8 cellular contexts compared by ENCODE assay signal in genomic region chr10:100970076-100970913, GRCh38. TPM values are rescaled to one million over a fixed set of nuclear protein-coding genes. Genes with fewer than 3 reads are reported as not detected.
DNase-seq lines count a peak whose midpoint lies in the region; ATAC-seq and TF ChIP-seq lines count a peak whose summit lies in the region.

No MANE protein-coding gene starts in this region.

- H3K27me3 ChIP-seq in HUES6 (ENCODE audit: control insufficient read depth, insufficient read depth, low read length), result peaks cover 5% of the 10 kb centered on the region; the same call in 1 of the 2 replicates

- no peak for TF ChIP-seq CTCF in progenitor cell of endocrine pancreas (IDR thresholded peaks at IDR 0.05; ENCODE audit: unreplicated experiment)

- peak overlapping the region; percentile 71 for H3K4me3 ChIP-seq in HUES6 (ENCODE audit: low read depth, low read length)

- peaks cover 26% of the 10 kb centered on the region for H3K4me1 ChIP-seq in HUES6 (ENCODE audit: control insufficient read depth, insufficient read depth, low read length)

- H3K36me3 Mint-ChIP-seq in progenitor cell of endocrine pancreas (ENCODE audit: insufficient read depth), result peaks cover 3% of the 10 kb centered on the region

- peaks cover 31% of the 10 kb centered on the region for H3K4me1 Mint-ChIP-seq in progenitor cell of endocrine pancreas (ENCODE audit: low read depth)

- H3K9me3 ChIP-seq in HUES6 (ENCODE audit: control insufficient read depth, insufficient read depth, low read depth, low read length), result no peaks in the 10 kb centered on the region

- H3K27me3 Mint-ChIP-seq in progenitor cell of endocrine pancreas, result no peaks in the 10 kb centered on the region

- H3K9ac ChIP-seq in HUES6 (ENCODE audit: low read length), result no peak overlapping the region

- H3K27ac Mint-ChIP-seq in progenitor cell of endocrine pancreas, result peak overlapping the region; percentile 95

- H3K27ac ChIP-seq in HUES6 (ENCODE audit: low read depth, low read length), result no peak overlapping the region

- no peaks in the 10 kb centered on the region for H3K9me3 Mint-ChIP-seq in progenitor cell of endocrine pancreas (ENCODE audit: low read depth)

- peak overlapping the region; percentile 79 for H3K4me3 Mint-ChIP-seq in progenitor cell of endocrine pancreas (ENCODE audit: low read depth)

- 0 out of 2 replicates have a peak, but pooled peaks cover 5% of the 10 kb centered on the region for H3K36me3 ChIP-seq in HUES6 (ENCODE audit: control insufficient read depth, insufficient read depth, low read length)

- ATAC-seq in HG02759 (IDR thresholded peaks at IDR 0.05; ENCODE audit: unreplicated experiment) (no peak), GM18519 (IDR thresholded peaks at IDR 0.05; ENCODE audit: low FRiP score, unreplicated experiment) (no peak), GM21717 (IDR thresholded peaks at IDR 0.05; ENCODE audit: unreplicated experiment) (no peak)

- DNase-seq in activated CD8-positive, alpha-beta memory T cell treated with anti-CD3 and anti-CD28 coated beads, Interleukin-2, amount 50 U/mL, for 4 hours, result peak; percentile 45
- DNase-seq in germinal center (ENCODE audit: low spot score) (peak; percentile 62), progenitor cell of endocrine pancreas (ENCODE audit: low spot score, unreplicated experiment) (no peak), islet precursor cell (no peak)

RNA-seq across cellular contexts. Expression of gene SEMA4G, which starts 1.0 kb away (rescaled TPM):
- total RNA-seq in progenitor cell of endocrine pancreas, result 57.1 and 62.3 TPM in 2 replicates

RNA-seq across cellular contexts. Expression of gene MRPL43, which starts 17.0 kb away (rescaled TPM):
- 70.7 and 72.4 TPM in 2 replicates for total RNA-seq in progenitor cell of endocrine pancreas

RNA-seq across cellular contexts. Expression of gene TWNK, which starts 17.0 kb away (rescaled TPM):
- 12.8 and 13.3 TPM in 2 replicates for total RNA-seq in progenitor cell of endocrine pancreas

RNA-seq across cellular contexts. Expression of gene LZTS2, which starts 29.3 kb away (rescaled TPM):
- 81.1 and 83.2 TPM in 2 replicates for total RNA-seq in progenitor cell of endocrine pancreas

RNA-seq across cellular contexts. Expression of gene SLF2, which starts 57.5 kb away (rescaled TPM):
- 29.9 and 31.8 TPM in 2 replicates for total RNA-seq in progenitor cell of endocrine pancreas

Comparison
In these comparisons a context has a peak if more than half of its experiments do, and no peak if none do; other contexts are left out.
1. DNase-seq: peak in activated CD8-positive, alpha-beta memory T cell treated with anti-CD3 and anti-CD28 coated beads, Interleukin-2, amount 50 U/mL, for 4 hours (single experiment) and germinal center (single experiment); none in progenitor cell of endocrine pancreas (single experiment) and islet precursor cell (single experiment).